Comparison of ENCODE assay signal across 29 cellular contexts in genomic region chr2:140117371-140117770, GRCh38.
DNase-seq lines count a peak whose midpoint lies in the region; ATAC-seq, FAIRE-seq and TF ChIP-seq lines count a peak whose summit lies in the region.
"Had no signal": no experiment of that assay in that cellular context is flagged by ENCODE, and none has a peak within 500 bp of the region (broad histone marks: within the 10 kb centered on the region; RNA-seq: fewer than 3 reads in every experiment).

No MANE protein-coding gene starts in this region.

- DNase-seq in NCI-H446 (lab: John Stamatoyannopoulos, UW) (peak; percentile 16 to 47), NCI-H446 treated with DMSO at 0.1 percent for 48 hours (lab: John Stamatoyannopoulos, UW) (no peak), NCI-H82 treated with DMSO at 0.1 percent for 48 hours (lab: John Stamatoyannopoulos, UW; ENCODE audit: unreplicated experiment) (peak; percentile 44), kidney (no peak), thyroid gland (peak; percentile 14 to 24), testis (no peak), GM19238 (ENCODE audit: insufficient read length, low spot score) (no peak)
- DNase-seq: 8988T; activated CD4-positive, alpha-beta T cell treated with anti-CD3 and anti-CD28 coated beads, Interleukin-2, amount 50 U/mL, for 48 hours; activated gamma-delta T cell treated with Interleukin-2 at 50 U/mL for 16 hours; activated naive CD8-positive, alpha-beta T cell treated with anti-CD3 and anti-CD28 coated beads, Interleukin-2, amount 10 ng/mL, durations not matched to agents 7 days and 5 days; activated T-cell treated with anti-CD3 and anti-CD28 coated beads, Interleukin-2, amount 50 U/mL, for 48 hours; aorta; cortex of kidney; effector memory CD4-positive, alpha-beta T cell; EL; foreskin fibroblast; MM.1S; NCI-H2029 treated with DMSO at 0.1 percent for 48 hours; nephron progenitor cell; PC-3; stimulated activated naive CD4-positive, alpha-beta T cell treated with Interleukin-2 at 50 U/mL for 16 hours; T-helper 2 cell had no signal

- H3K27me3 ChIP-seq in thyroid gland, result no peaks in the 10 kb centered on the region
- H3K27me3 ChIP-seq in testis, result no peaks in the 10 kb centered on the region

- WGBS in thyroid gland, 2 donors, result 14 to 27% methylated on average over 2 of the region's 2 CpGs
- 71 to 81% methylated on average over 2 of the region's 2 CpGs for WGBS in testis, 2 donors

- H3K27ac ChIP-seq in kidney (ENCODE audit: low read depth in 2 of 2, low read length in 2 of 2) (no peak overlapping the region), thyroid gland (no peak overlapping the region), testis (no peak overlapping the region)

- FAIRE-seq in kidney (lab: Jason Lieb, UNC), result peak; percentile 77
- FAIRE-seq: D721Med, GM12878, urothelium cell line had no signal

- H3K4me1 ChIP-seq in kidney (ENCODE audit: control insufficient read depth in 1 of 2, insufficient read depth in 1 of 2, low read depth in 1 of 2, low read length in 2 of 2) (peaks cover 0 to 3% of the 10 kb centered on the region in 2 donors), thyroid gland (no peaks in the 10 kb centered on the region), testis (no peaks in the 10 kb centered on the region)

- TF ChIP-seq POLR2A in thyroid gland (IDR thresholded peaks at IDR 0.05) (no peak), testis (IDR thresholded peaks at IDR 0.05) (no peak)

- H3K9me3 ChIP-seq in kidney (ENCODE audit: control insufficient read depth in 1 of 2, low read length in 2 of 2) (no peaks in the 10 kb centered on the region), thyroid gland (no peaks in the 10 kb centered on the region), testis (no peaks in the 10 kb centered on the region)

- TF ChIP-seq CTCF in kidney (IDR thresholded peaks at IDR 0.05; ENCODE audit: borderline replicate concordance, extremely low read depth, insufficient read depth) (no peak), thyroid gland (IDR thresholded peaks at IDR 0.05) (no peak), testis (IDR thresholded peaks at IDR 0.05) (no peak)

- no peak for ATAC-seq in GM21825 (IDR thresholded peaks at IDR 0.05; ENCODE audit: unreplicated experiment)
- ATAC-seq: GM12878, HCT116, left lobe of liver, PC-3 had no signal

- no peaks in the 10 kb centered on the region for H3K36me3 ChIP-seq in kidney (ENCODE audit: control insufficient read depth in 1 of 2, insufficient read depth in 2 of 2, low read length in 2 of 2)
- no peaks in the 10 kb centered on the region for H3K36me3 ChIP-seq in thyroid gland
- H3K36me3 ChIP-seq in testis (ENCODE audit: low read depth, missing control alignments), result no peaks in the 10 kb centered on the region

- H3K9ac ChIP-seq in kidney (ENCODE audit: low read length in 2 of 2), result no peak overlapping the region

- no peak overlapping the region for H3K4me3 ChIP-seq in kidney (ENCODE audit: low read length in 2 of 2)
- H3K4me3 ChIP-seq in thyroid gland (replicated peaks in 1 of 3), result no peak overlapping the region
- H3K4me3 ChIP-seq in testis, result no peak overlapping the region
- H3K4me3 ChIP-seq: GM12878 had no signal

- intact Hi-C loops in kidney (cut with DNase I), result no loop called here
- intact Hi-C loops in thyroid gland (cut with DNase I), result no loop called here
- intact Hi-C loops in testis (cut with DNase I; ENCODE audit: low total_unique reads), result no loop called here

Comparison
In these comparisons a context has a peak if more than half of its experiments do, and no peak if none do; other contexts are left out.
1. DNase-seq: peak in NCI-H446 (2 of 2), NCI-H82 treated with DMSO at 0.1 percent for 48 hours (single experiment) and thyroid gland (2 of 2); none in NCI-H446 treated with DMSO at 0.1 percent for 48 hours (single experiment), kidney (single experiment), testis (single experiment) and GM19238 (single experiment).